Comparison of ENCODE assay signal across 18 cellular contexts in the genomic region with DNA sequence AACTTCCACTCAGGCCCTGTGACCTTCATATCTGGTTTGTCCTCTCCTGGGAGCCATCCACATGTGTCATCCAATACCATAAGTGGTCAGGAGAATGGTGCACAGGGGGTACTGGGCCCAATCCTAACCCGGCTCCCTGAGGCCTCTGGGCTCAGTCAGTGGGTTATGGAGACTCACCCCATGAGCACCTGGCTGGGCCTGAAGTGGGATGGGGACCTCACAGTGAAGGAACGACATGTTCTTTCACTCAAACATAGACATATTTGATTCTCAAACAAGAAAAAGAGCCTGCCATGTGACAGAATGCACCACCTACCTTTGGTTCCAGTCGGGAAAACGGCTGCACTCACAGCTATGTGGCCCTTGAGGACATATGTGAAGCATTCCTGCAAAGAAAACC. TPM values are rescaled to one million over a fixed set of nuclear protein-coding genes. Genes with fewer than 3 reads are reported as not detected.
DNase-seq lines count a peak whose midpoint lies in the region; ATAC-seq and TF ChIP-seq lines count a peak whose summit lies in the region.
"Had no signal": no experiment of that assay in that cellular context is flagged by ENCODE, and none has a peak within 500 bp of the region (broad histone marks: within the 10 kb centered on the region; RNA-seq: fewer than 3 reads in every experiment).

No MANE protein-coding gene starts in this region.

- TF ChIP-seq CTCF in HCT116 (IDR thresholded peaks at IDR 0.05 in 2 of 3, conservative IDR thresholded peaks at IDR 0.05 in 1 of 3; ENCODE audit: borderline replicate concordance in 1 of 3, insufficient read depth in 1 of 3, low read depth in 2 of 3, low read length in 2 of 3) (no peak), stomach (IDR thresholded peaks at IDR 0.05) (no peak)

- H3K9me3 Mint-ChIP-seq in activated CD8-positive, alpha-beta memory T cell treated with anti-CD3 and anti-CD28 coated beads, Interleukin-2, amount 10 ng/mL, durations not matched to agents 7 days and 5 days (ENCODE audit: low read depth), result no peaks in the 10 kb centered on the region
- H3K9me3 Mint-ChIP-seq: CD14-positive monocyte, H9 had no signal

- peaks cover 55% of the 10 kb centered on the region for H3K36me3 Mint-ChIP-seq in activated CD8-positive, alpha-beta memory T cell treated with anti-CD3 and anti-CD28 coated beads, Interleukin-2, amount 10 ng/mL, durations not matched to agents 7 days and 5 days

- no peak for TF ChIP-seq POLR2A in HCT116 (IDR thresholded peaks at IDR 0.05; ENCODE audit: borderline replicate concordance, extremely low read depth, insufficient read depth, insufficient read length)
- no peak for TF ChIP-seq POLR2A in stomach (IDR thresholded peaks at IDR 0.05)

- H3K9me3 ChIP-seq in HCT116 (ENCODE audit: control insufficient read depth in 1 of 2, insufficient read depth in 1 of 2, low read depth in 1 of 2, low read length in 2 of 2) (no peaks in the 10 kb centered on the region), stomach (no peaks in the 10 kb centered on the region)
- H3K9me3 ChIP-seq: BLaER1 had no signal

- H3K27me3 ChIP-seq in HCT116 (ENCODE audit: insufficient read depth, low read length) (no peaks in the 10 kb centered on the region), stomach (no peaks in the 10 kb centered on the region)
- H3K27me3 ChIP-seq: BLaER1 had no signal

- CTCF ChIA-PET in activated CD8-positive, alpha-beta memory T cell treated with anti-CD3 and anti-CD28 coated beads, Interleukin-2, amount 10 ng/mL, durations not matched to agents 7 days and 5 days (lab: Charles Lee), result no interaction called here
- CTCF ChIA-PET in HCT116 (lab: Charles Lee), result interaction anchor here (1.2 to 1.4 kb wide), 3 partner anchors 9 to 13 kb away, joined by 3 to 4 read pairs (median 4); no protein-coding TSS in a partner anchor

- H2AFZ ChIP-seq in HCT116 (ENCODE audit: low read depth, low read length, poor library complexity, severe bottlenecking), result no peak overlapping the region

- no peak overlapping the region for H3K27ac Mint-ChIP-seq in activated CD8-positive, alpha-beta memory T cell treated with anti-CD3 and anti-CD28 coated beads, Interleukin-2, amount 10 ng/mL, durations not matched to agents 7 days and 5 days
- H3K27ac Mint-ChIP-seq: CD4-positive, alpha-beta memory T cell; H9 had no signal

- H4K20me1 ChIP-seq in HCT116 (ENCODE audit: insufficient read depth), result no peaks in the 10 kb centered on the region
- H4K20me1 ChIP-seq: BLaER1 had no signal

- no peaks in the 10 kb centered on the region for H3K79me2 ChIP-seq in HCT116 (ENCODE audit: insufficient read depth, low read length)

- no peak overlapping the region for H3K27ac ChIP-seq in HCT116 (ENCODE audit: low read depth, low read length)
- H3K27ac ChIP-seq in stomach, result no peak overlapping the region
- H3K27ac ChIP-seq: BLaER1, HL-60 had no signal

- H3K4me3 Mint-ChIP-seq in activated CD8-positive, alpha-beta memory T cell treated with anti-CD3 and anti-CD28 coated beads, Interleukin-2, amount 10 ng/mL, durations not matched to agents 7 days and 5 days, result no peak overlapping the region
- H3K4me3 Mint-ChIP-seq: CD14-positive monocyte; CD4-positive, alpha-beta memory T cell; H9 had no signal

- POLR2A ChIA-PET in HCT116 (lab: Charles Lee), result no interaction called here

- intact Hi-C loops in HCT116 (cut with micrococcal nuclease), result no loop called here
- intact Hi-C loops in stomach (cut with DNase I; ENCODE audit: low total_unique reads), result no loop called here

- RAD21 ChIA-PET in HCT116 (lab: Charles Lee; ENCODE audit: low non-redundant PET in 1 of 2, low total read pairs in 2 of 2, uncharacterized antibody in 2 of 2, unreplicated experiment in 2 of 2), result no interaction called here

- H3K4me3 ChIP-seq in HCT116 (replicated peaks in 1 of 2; ENCODE audit: low read depth in 1 of 2, low read length in 2 of 2) (no peak overlapping the region), stomach (no peak overlapping the region)
- H3K4me3 ChIP-seq: BLaER1, GM12878 had no signal

- TF ChIP-seq EP300 in stomach (IDR thresholded peaks at IDR 0.05), result no peak

- H3K4me1 ChIP-seq in HCT116 (ENCODE audit: control insufficient read depth in 1 of 2, insufficient read depth in 2 of 2, low read length in 2 of 2), result no peaks in the 10 kb centered on the region
- peaks cover 0 to 12% (median 6%) of the 10 kb centered on the region in 4 donors for H3K4me1 ChIP-seq in stomach
- H3K4me1 ChIP-seq: BLaER1 had no signal

- H3K9ac ChIP-seq in HCT116 (ENCODE audit: low read length), result no peak overlapping the region
- H3K9ac ChIP-seq: BLaER1 had no signal

- H3K9me2 ChIP-seq in HCT116 (ENCODE audit: insufficient read depth), result no peaks in the 10 kb centered on the region

- H3K36me3 ChIP-seq in HCT116 (ENCODE audit: control insufficient read depth in 1 of 2, insufficient read depth in 2 of 2, low read length in 2 of 2) (peaks cover 12 to 41% of the 10 kb centered on the region in 2 experiments), stomach (peaks cover 46 to 100% (median 96%) of the 10 kb centered on the region in 4 donors)

- H3K27me3 Mint-ChIP-seq in activated CD8-positive, alpha-beta memory T cell treated with anti-CD3 and anti-CD28 coated beads, Interleukin-2, amount 10 ng/mL, durations not matched to agents 7 days and 5 days, result no peaks in the 10 kb centered on the region
- H3K27me3 Mint-ChIP-seq: CD4-positive, alpha-beta memory T cell had no signal

- 95 to 100% (median 96%) methylated on average over 4 of the region's 4 CpGs for WGBS in stomach, 5 donors

- peak; percentile 21 for DNase-seq in activated CD8-positive, alpha-beta memory T cell treated with anti-CD3 and anti-CD28 coated beads, Interleukin-2, amount 10 ng/mL, durations not matched to agents 7 days and 5 days
- DNase-seq in activated CD8-positive, alpha-beta memory T cell treated with anti-CD3 and anti-CD28 coated beads, Interleukin-2, amount 50 U/mL, for 4 hours, result no peak
- DNase-seq in HCT116 (ENCODE audit: low read depth, low spot score), result no peak
- DNase-seq in islet precursor cell, result peak; percentile 31
- DNase-seq in stomach, result peak; percentile 20
- no peak for DNase-seq in superior temporal gyrus (ENCODE audit: extremely low spot score)
- DNase-seq: 8988T; CD4-positive, alpha-beta memory T cell; DMS153; DMS79; GDM1; GOT3; H9 had no signal

- H3K4me2 ChIP-seq in HCT116 (ENCODE audit: low read length), result no peak overlapping the region
- H3K4me2 ChIP-seq: BLaER1 had no signal

- ATAC-seq in activated CD8-positive, alpha-beta memory T cell treated with anti-CD3 and anti-CD28 coated beads, Interleukin-2, amount 10 ng/mL, durations not matched to agents 7 days and 5 days, result no peak
- peak; percentile 10; the same call in 1 of the 2 replicates for ATAC-seq in HCT116
- no peak for ATAC-seq in HG03439 (IDR thresholded peaks at IDR 0.05; ENCODE audit: unreplicated experiment)
- ATAC-seq: GM12878 had no signal

- TF ChIP-seq RAD21 in HCT116 (IDR thresholded peaks at IDR 0.05; ENCODE audit: low read depth), result no peak

- BruUV-seq in HCT116 (replicated peaks; lab: Mats Ljungman, UMichigan), result no TSS peak

- no peaks in the 10 kb centered on the region for H3K4me1 Mint-ChIP-seq in activated CD8-positive, alpha-beta memory T cell treated with anti-CD3 and anti-CD28 coated beads, Interleukin-2, amount 10 ng/mL, durations not matched to agents 7 days and 5 days
- H3K4me1 Mint-ChIP-seq: CD14-positive monocyte; CD4-positive, alpha-beta memory T cell; H9 had no signal

TF ChIP-seq in HCT116, 20 proteins besides CTCF, POLR2A, EP300 and RAD21:
- no peak for TF ChIP-seq YY1 (IDR thresholded peaks at IDR 0.05; ENCODE audit: extremely low read depth, insufficient replicate concordance, low read depth, low read length)
- TF ChIP-seq ELF1 (IDR thresholded peaks at IDR 0.05; ENCODE audit: borderline replicate concordance, low read depth), result no peak
- no peak for TF ChIP-seq REST (IDR thresholded peaks at IDR 0.05; ENCODE audit: low read depth)
- no peak for TF ChIP-seq JUND (IDR thresholded peaks at IDR 0.05)

RNA-seq across cellular contexts. Expression of gene XPNPEP1, which starts 51.8 kb away (rescaled TPM):
- total RNA-seq in activated CD8-positive, alpha-beta memory T cell treated with anti-CD3 and anti-CD28 coated beads, Interleukin-2, amount 10 ng/mL, durations not matched to agents 7 days and 5 days, result 10 to 100 TPM; 72.7 to 84.8 TPM
- total RNA-seq in HCT116 (2021; ENCODE audit: unreplicated experiment) (87.3 TPM), stomach (100 to 1,000 TPM in 3 of 5 donors, 10 to 100 TPM in 2; 21.7 to 180 (median 129) TPM)
- polyA plus RNA-seq in HCT116 (2012), result 92.4 and 111 TPM in 2 replicates
- 10 to 100 TPM; 24.8 to 36.5 (median 24.8) TPM for polyA plus RNA-seq in stomach

Comparison
In these comparisons a context has a peak if more than half of its experiments do, and no peak if none do; other contexts are left out.
1. DNase-seq: peak in activated CD8-positive, alpha-beta memory T cell treated with anti-CD3 and anti-CD28 coated beads, Interleukin-2, amount 10 ng/mL, durations not matched to agents 7 days and 5 days (single experiment), islet precursor cell (single experiment) and stomach (single experiment); none in activated CD8-positive, alpha-beta memory T cell treated with anti-CD3 and anti-CD28 coated beads, Interleukin-2, amount 50 U/mL, for 4 hours (single experiment), HCT116 (single experiment) and superior temporal gyrus (single experiment).